Comparison of ENCODE assay signal across 15 cellular contexts in genomic region chr3:113167929-113168771, GRCh38. TPM values are rescaled to one million over a fixed set of nuclear protein-coding genes. Genes with fewer than 3 reads are reported as not detected.
A peak's percentile ranks its signal among the peaks of the same experiment; 100 is the strongest.
DNase-seq lines count a peak whose midpoint lies in the region; ATAC-seq, FAIRE-seq and TF ChIP-seq lines count a peak whose summit lies in the region.
"Had no signal": no experiment of that assay in that cellular context is flagged by ENCODE, and none has a peak within 500 bp of the region (broad histone marks: within the 10 kb centered on the region; RNA-seq: fewer than 3 reads in every experiment).

No MANE protein-coding gene starts in this region.

- no peaks in the 10 kb centered on the region for H4K20me1 ChIP-seq in SK-N-SH (ENCODE audit: insufficient read depth)

- WGBS in SK-N-SH (ENCODE audit: low lambda C conversion rate), result 65% methylated on average over 4 of the region's 6 CpGs

- H3K79me2 ChIP-seq in SK-N-SH (ENCODE audit: insufficient read depth) (no peaks in the 10 kb centered on the region), parathyroid adenoma (no peaks in the 10 kb centered on the region)

- H2AFZ ChIP-seq in SK-N-SH (ENCODE audit: low read depth), result no peak overlapping the region
- peak overlapping the region; percentile 71 for H2AFZ ChIP-seq in parathyroid adenoma

- no peak overlapping the region for H3K9ac ChIP-seq in SK-N-SH
- H3K9ac ChIP-seq in parathyroid adenoma, result no peak overlapping the region

- peaks cover 12 to 57% of the 10 kb centered on the region in 2 experiments; a peak in 3 of 4 replicates for H3K4me1 ChIP-seq in SK-N-SH (ENCODE audit: control insufficient read depth in 1 of 2, insufficient read depth in 2 of 2, low read depth in 1 of 2, low read length in 1 of 2)
- H3K4me1 ChIP-seq in parathyroid adenoma, result peaks cover 13% of the 10 kb centered on the region

- POLR2A ChIA-PET in SK-N-SH (lab: Yijun Ruan, JAX), result interaction anchor here (0.6 to 3.3 kb wide), 3 partner anchors 17 to 20 kb away, joined by 3 to 18 read pairs (median 3); no protein-coding TSS in a partner anchor

- no peaks in the 10 kb centered on the region for H3K9me3 Mint-ChIP-seq in activated CD8-positive, alpha-beta memory T cell treated with anti-CD3 and anti-CD28 coated beads, Interleukin-2, amount 10 ng/mL, durations not matched to agents 7 days and 5 days (ENCODE audit: low read depth)
- H3K9me3 Mint-ChIP-seq: dendritic cell treated with granulocyte-macrophage colony-stimulating factor and Interleukin-4, amounts not matched to agents 40 ng/mL and 50 ng/mL, for 4 days had no signal

- no peak overlapping the region for H3K4me2 ChIP-seq in SK-N-SH
- no peak overlapping the region for H3K4me2 ChIP-seq in parathyroid adenoma (ENCODE audit: low read length)

- H3K27me3 ChIP-seq in SK-N-SH (ENCODE audit: insufficient read depth) (no peaks in the 10 kb centered on the region), parathyroid adenoma (ENCODE audit: control insufficient read depth, insufficient read depth, low read length) (no peaks in the 10 kb centered on the region)
- H3K27me3 ChIP-seq: adrenal gland had no signal

- H3F3A ChIP-seq in SK-N-SH (replicated peaks; ENCODE audit: insufficient read depth), result peaks cover 5% of the 10 kb centered on the region

- H3K4me3 ChIP-seq in SK-N-SH (ENCODE audit: low read depth in 2 of 2, low read length in 1 of 2) (no peak overlapping the region), parathyroid adenoma (ENCODE audit: low read depth, low read length) (no peak overlapping the region)
- H3K4me3 ChIP-seq: adrenal gland, GM12878 had no signal

- no peak for TF ChIP-seq EP300 in SK-N-SH (IDR thresholded peaks at IDR 0.05; ENCODE audit: borderline replicate concordance in 1 of 2, low read depth in 1 of 2, low read length in 1 of 2)

- H3K27ac ChIP-seq in SK-N-SH (ENCODE audit: low read depth in 2 of 2, low read length in 1 of 2), result peak overlapping the region; percentile 80 to 95; a peak in 3 of 4 replicates
- H3K27ac ChIP-seq in parathyroid adenoma, result peak overlapping the region; percentile 82

- H3K4me3 Mint-ChIP-seq in activated CD8-positive, alpha-beta memory T cell treated with anti-CD3 and anti-CD28 coated beads, Interleukin-2, amount 10 ng/mL, durations not matched to agents 7 days and 5 days, result no peak overlapping the region
- H3K4me3 Mint-ChIP-seq: dendritic cell treated with granulocyte-macrophage colony-stimulating factor and Interleukin-4, amounts not matched to agents 40 ng/mL and 50 ng/mL, for 4 days had no signal

- ATAC-seq in left lobe of liver, result no peak
- no peak for ATAC-seq in HG03139 (IDR thresholded peaks at IDR 0.05; ENCODE audit: unreplicated experiment)
- no peak for ATAC-seq in activated CD8-positive, alpha-beta memory T cell treated with anti-CD3 and anti-CD28 coated beads, Interleukin-2, amount 10 ng/mL, durations not matched to agents 7 days and 5 days
- ATAC-seq: GM12878 had no signal

- no peak for FAIRE-seq in GM19239 (lab: Jason Lieb, UNC)
- FAIRE-seq: GM12878 had no signal

- H3K27ac Mint-ChIP-seq in activated CD8-positive, alpha-beta memory T cell treated with anti-CD3 and anti-CD28 coated beads, Interleukin-2, amount 10 ng/mL, durations not matched to agents 7 days and 5 days, result no peak overlapping the region
- H3K27ac Mint-ChIP-seq: dendritic cell treated with granulocyte-macrophage colony-stimulating factor and Interleukin-4, amounts not matched to agents 40 ng/mL and 50 ng/mL, for 4 days had no signal

- H3K9me3 ChIP-seq in SK-N-SH (no peaks in the 10 kb centered on the region), parathyroid adenoma (ENCODE audit: control insufficient read depth, low read length) (no peaks in the 10 kb centered on the region)
- H3K9me3 ChIP-seq: adrenal gland had no signal

- no peaks in the 10 kb centered on the region for H3K4me1 Mint-ChIP-seq in activated CD8-positive, alpha-beta memory T cell treated with anti-CD3 and anti-CD28 coated beads, Interleukin-2, amount 10 ng/mL, durations not matched to agents 7 days and 5 days

- TF ChIP-seq RAD21 in SK-N-SH (IDR thresholded peaks at IDR 0.05; ENCODE audit: low read length), result no peak

- TF ChIP-seq CTCF in SK-N-SH (IDR thresholded peaks at IDR 0.05), result no peak
- TF ChIP-seq CTCF in parathyroid adenoma (IDR thresholded peaks at IDR 0.05), result no peak

- H3K27me3 Mint-ChIP-seq in activated CD8-positive, alpha-beta memory T cell treated with anti-CD3 and anti-CD28 coated beads, Interleukin-2, amount 10 ng/mL, durations not matched to agents 7 days and 5 days, result no peaks in the 10 kb centered on the region
- H3K27me3 Mint-ChIP-seq: dendritic cell treated with granulocyte-macrophage colony-stimulating factor and Interleukin-4, amounts not matched to agents 40 ng/mL and 50 ng/mL, for 4 days had no signal

- H3K9me2 ChIP-seq in SK-N-SH, result no peaks in the 10 kb centered on the region

- H3K36me3 ChIP-seq in SK-N-SH (replicated peaks in 1 of 2; ENCODE audit: control insufficient read depth in 1 of 2, insufficient read depth in 2 of 2, low read length in 1 of 2) (no peaks in the 10 kb centered on the region), parathyroid adenoma (ENCODE audit: control insufficient read depth, insufficient read depth, low read length) (no peaks in the 10 kb centered on the region)
- H3K36me3 ChIP-seq: adrenal gland had no signal

- CTCF ChIA-PET in SK-N-SH (lab: Yijun Ruan, JAX), result interaction anchor here (0.9 to 2.6 kb wide), 3 partner anchors 22 to 121 kb away, joined by 3 to 13 read pairs (median 7); no protein-coding TSS in a partner anchor
- CTCF ChIA-PET in activated CD8-positive, alpha-beta memory T cell treated with anti-CD3 and anti-CD28 coated beads, Interleukin-2, amount 10 ng/mL, durations not matched to agents 7 days and 5 days (lab: Charles Lee), result no interaction called here

- no peaks in the 10 kb centered on the region for H3K36me3 Mint-ChIP-seq in activated CD8-positive, alpha-beta memory T cell treated with anti-CD3 and anti-CD28 coated beads, Interleukin-2, amount 10 ng/mL, durations not matched to agents 7 days and 5 days

- peak; percentile 75 for DNase-seq in DMS 273 treated with DMSO at 0.1 percent for 48 hours (lab: John Stamatoyannopoulos, UW)
- peak; percentile 82 for DNase-seq in NCI-H1694 treated with DMSO at 0.1 percent for 48 hours (lab: John Stamatoyannopoulos, UW)
- DNase-seq in SK-N-SH, result no peak
- no peak for DNase-seq in left lobe of liver (ENCODE audit: low spot score)
- DNase-seq in GM19239 (ENCODE audit: insufficient read length, low spot score), result no peak
- no peak for DNase-seq in activated CD8-positive, alpha-beta memory T cell treated with anti-CD3 and anti-CD28 coated beads, Interleukin-2, amount 10 ng/mL, durations not matched to agents 7 days and 5 days
- DNase-seq: activated CD4-positive, CD25-positive, alpha-beta regulatory T cell; activated T-cell treated with anti-CD3 and anti-CD28 coated beads for 4 hours; mammary epithelial cell; stimulated activated CD4-positive, alpha-beta T cell treated with anti-CD3 and anti-CD28 coated beads, Interleukin-15, amount 100 ng/mL, for 24 hours had no signal

TF ChIP-seq in SK-N-SH, 30 proteins besides CTCF, POLR2A, EP300 and RAD21 (continues in another document):
- TF ChIP-seq REST (IDR thresholded peaks at IDR 0.05; ENCODE audit: low read depth, low read length) (no peak), ZBTB33 (IDR thresholded peaks at IDR 0.05; ENCODE audit: borderline replicate concordance, low read depth) (no peak), RXRA (IDR thresholded peaks at IDR 0.05; ENCODE audit: borderline replicate concordance, low read depth) (no peak), NFIC (IDR thresholded peaks at IDR 0.05; ENCODE audit: borderline replicate concordance) (no peak), TAF1 (IDR thresholded peaks at IDR 0.05; ENCODE audit: borderline replicate concordance, low read depth, low read length) (no peak)

RNA-seq across cellular contexts. Expression of gene BOC, which starts 43.2 kb away (rescaled TPM):
- 5.8 and 6.6 TPM in 2 replicates for polyA plus RNA-seq in SK-N-SH (2012; rRNA removed)
- 3.3 and 4.6 TPM in 2 replicates for polyA plus RNA-seq in SK-N-SH (2012; cell fraction: cytosol; rRNA removed)
- 9.4 and 11.2 TPM in 2 replicates for polyA plus RNA-seq in SK-N-SH (2012; cell fraction: nucleus; rRNA removed)
- total RNA-seq in left lobe of liver, result 0.50 TPM
- not detected for total RNA-seq in activated CD8-positive, alpha-beta memory T cell treated with anti-CD3 and anti-CD28 coated beads, Interleukin-2, amount 10 ng/mL, durations not matched to agents 7 days and 5 days
- total RNA-seq: GM12878 had no signal

Comparison
In these comparisons a context has a peak if more than half of its experiments do, and no peak if none do; other contexts are left out.
1. DNase-seq: peak in DMS 273 treated with DMSO at 0.1 percent for 48 hours (single experiment) and NCI-H1694 treated with DMSO at 0.1 percent for 48 hours (single experiment); none in SK-N-SH (single experiment), left lobe of liver (single experiment), GM19239 (single experiment) and activated CD8-positive, alpha-beta memory T cell treated with anti-CD3 and anti-CD28 coated beads, Interleukin-2, amount 10 ng/mL, durations not matched to agents 7 days and 5 days (single experiment).